ENCODE assay signal across 10 cellular contexts in the genomic region with DNA sequence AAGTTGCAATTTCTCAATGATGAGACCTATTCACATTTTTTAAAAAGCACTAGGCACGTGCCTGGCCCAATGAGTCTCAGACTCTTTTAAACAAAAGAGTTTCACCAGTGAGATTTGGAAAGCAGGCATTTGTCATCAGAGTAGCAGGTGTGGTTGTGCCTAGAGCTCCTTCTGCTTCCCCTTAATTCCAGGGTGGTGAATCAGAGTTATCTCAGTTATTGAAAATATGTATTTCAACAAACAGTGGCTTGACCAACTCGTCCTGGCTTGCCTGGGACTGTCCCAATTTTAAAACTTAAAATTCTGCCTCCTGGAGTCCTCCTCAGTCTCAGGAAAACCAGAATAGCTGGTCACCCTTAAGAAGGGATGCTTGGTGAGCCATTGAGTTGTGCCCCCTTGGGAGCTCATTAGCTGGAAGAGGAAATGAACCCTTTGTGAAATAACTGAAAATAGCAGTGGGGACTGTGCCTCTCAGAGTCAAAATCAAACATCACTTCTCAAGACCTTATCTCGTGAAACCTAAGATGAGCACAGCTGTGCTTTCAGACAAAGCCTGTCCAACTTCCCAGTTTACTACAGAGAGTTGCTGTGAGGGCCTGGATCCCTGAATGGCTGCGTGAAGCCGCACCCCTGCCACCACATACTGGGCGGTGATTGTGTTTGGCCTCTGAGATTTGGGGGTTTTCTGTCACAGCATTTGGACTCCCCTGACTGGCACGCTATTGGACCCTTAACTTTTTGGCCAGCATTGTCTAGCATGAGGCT.
DNase-seq lines count a peak whose midpoint lies in the region; ATAC-seq and TF ChIP-seq lines count a peak whose summit lies in the region.
"Had no signal": no experiment of that assay in that cellular context is flagged by ENCODE, and none has a peak within 500 bp of the region (broad histone marks: within the 10 kb centered on the region; RNA-seq: fewer than 3 reads in every experiment).

No MANE protein-coding gene starts in this region.

- peaks cover 57% of the 10 kb centered on the region for H3K4me1 Mint-ChIP-seq in Calu3 (ENCODE audit: low read depth, unreplicated experiment)
- peaks cover 17% of the 10 kb centered on the region for H3K4me1 Mint-ChIP-seq in mesothelial cell of epicardium

- peak overlapping the region; percentile 39; the same call in 1 of the 2 replicates for H3K9ac ChIP-seq in Karpas-422 (ENCODE audit: low read length)

- no peaks in the 10 kb centered on the region for H3K79me2 ChIP-seq in Karpas-422 (ENCODE audit: low read length)

- intact Hi-C loops in Calu3 (cut with micrococcal nuclease; ENCODE audit: unreplicated experiment): loop anchor here (2.0 kb wide), 2 partner anchors 15 to 67 kb away; no protein-coding TSS in a partner anchor
- intact Hi-C loops in body of pancreas (cut with DNase I): no loop called here

- TF ChIP-seq POLR2A in body of pancreas (IDR thresholded peaks at IDR 0.05): no peak

- no peaks in the 10 kb centered on the region for H4K20me1 ChIP-seq in Karpas-422 (ENCODE audit: insufficient read depth, low read depth, low read length)

- peak overlapping the region; percentile 62 for H3K27ac ChIP-seq in Karpas-422 (ENCODE audit: low read length)
- H3K27ac ChIP-seq in body of pancreas: peak overlapping the region in 3 of 4 donors; percentile 2 to 32 (median 12)

- peaks cover 24% of the 10 kb centered on the region for H3K4me1 ChIP-seq in Karpas-422 (ENCODE audit: low read length)
- H3K4me1 ChIP-seq in body of pancreas: no peaks in the 10 kb centered on the region

- H3K9me2 ChIP-seq in Karpas-422 (replicated peaks; ENCODE audit: insufficient read depth, low read length): no peaks in the 10 kb centered on the region

- CTCF ChIA-PET in Calu3 (lab: Charles Lee): interaction anchor here (0.7 to 1.7 kb wide), 12 partner anchors 10 to 490 kb away, joined by 3 to 14 read pairs (median 4); no protein-coding TSS in a partner anchor

- H3K4me3 Mint-ChIP-seq in Calu3 (ENCODE audit: low read depth, unreplicated experiment) (no peak overlapping the region), mesothelial cell of epicardium (no peak overlapping the region)

- H3K27ac Mint-ChIP-seq in Calu3 (ENCODE audit: unreplicated experiment): peak overlapping the region; percentile 29
- peak overlapping the region; percentile 85 for H3K27ac Mint-ChIP-seq in mesothelial cell of epicardium

- H3K27me3 Mint-ChIP-seq in Calu3 (ENCODE audit: unreplicated experiment) (no peaks in the 10 kb centered on the region), mesothelial cell of epicardium (ENCODE audit: low read depth) (peaks cover 4% of the 10 kb centered on the region)

- H3K4me2 ChIP-seq in Karpas-422 (ENCODE audit: low read depth, low read length, poor library complexity, severe bottlenecking): peak overlapping the region; percentile 53

- H3K36me3 Mint-ChIP-seq in Calu3 (ENCODE audit: insufficient read depth, unreplicated experiment) (no peaks in the 10 kb centered on the region), mesothelial cell of epicardium (peaks cover 2% of the 10 kb centered on the region)

- peaks cover 11% of the 10 kb centered on the region for H3K9me3 Mint-ChIP-seq in Calu3 (ENCODE audit: low read depth, unreplicated experiment)
- H3K9me3 Mint-ChIP-seq in mesothelial cell of epicardium: peaks cover 14% of the 10 kb centered on the region

- WGBS in body of pancreas, 2 donors: 58 to 59% methylated on average over 6 to 7 of the region's 7 CpGs

- TF ChIP-seq CTCF in Calu3 (IDR thresholded peaks at IDR 0.05; ENCODE audit: unreplicated experiment) (no peak), body of pancreas (IDR thresholded peaks at IDR 0.05) (no peak), mesothelial cell of epicardium (IDR thresholded peaks at IDR 0.05; ENCODE audit: unreplicated experiment) (no peak)

- H2AFZ ChIP-seq in Karpas-422 (ENCODE audit: low read length): peak overlapping the region; percentile 36; the same call in 1 of the 2 replicates

- H3K9me3 ChIP-seq in Karpas-422 (ENCODE audit: low read length) (no peaks in the 10 kb centered on the region), body of pancreas (peaks cover 0 to 15% (median 0%) of the 10 kb centered on the region in 3 donors)

- peak; percentile 66 for DNase-seq in Calu3
- peak; percentile 82 for DNase-seq in Karpas-422
- DNase-seq in body of pancreas: peak in 1 of 4 donors; percentile 7
- no peak for DNase-seq in mesothelial cell of epicardium (ENCODE audit: low spot score in 2 of 2, unreplicated experiment in 2 of 2)
- no peak for DNase-seq in H4 (ENCODE audit: low spot score)
- no peak for DNase-seq in GOT3 (lab: John Stamatoyannopoulos, UW)
- DNase-seq in globus pallidus (ENCODE audit: low spot score): no peak
- no peak for DNase-seq in hippocampal formation (lab: John Stamatoyannopoulos, UW)
- DNase-seq: KBM-7, NCI-H774 had no signal

- no TSS peak for BruUV-seq in Calu3 (replicated peaks; lab: Mats Ljungman, UMichigan)

- ATAC-seq in body of pancreas: peak; percentile 45

- H3K4me3 ChIP-seq in Karpas-422 (ENCODE audit: low read length) (peak overlapping the region; percentile 28; the same call in 1 of the 2 replicates), body of pancreas (no peak overlapping the region)

- H3K27me3 ChIP-seq in Karpas-422 (ENCODE audit: low read length) (no peaks in the 10 kb centered on the region; the same call in 1 of the 2 replicates), body of pancreas (no peaks in the 10 kb centered on the region)

- H3K36me3 ChIP-seq in Karpas-422 (ENCODE audit: insufficient read depth, low read length): no peaks in the 10 kb centered on the region
- no peaks in the 10 kb centered on the region for H3K36me3 ChIP-seq in body of pancreas (replicated peaks in 1 of 2; ENCODE audit: insufficient read depth in 1 of 2, low read depth in 2 of 2)

Comparison
In these comparisons a context has a peak if more than half of its experiments do, and no peak if none do; other contexts are left out.
1. DNase-seq: peak in Calu3 (single experiment) and Karpas-422 (single experiment); none in mesothelial cell of epicardium (0 of 2), H4 (single experiment), GOT3 (single experiment), globus pallidus (single experiment) and hippocampal formation (0 of 2).